1 cellular context compared by ENCODE assay signal in genomic region chr19:21824679-21825078, GRCh38.
TF ChIP-seq lines count a peak whose summit lies in the region.

No MANE protein-coding gene starts in this region.

TF ChIP-seq in SK-N-SH, 30 proteins besides CTCF, POLR2A, EP300 and RAD21:
- TF ChIP-seq IRF3 (IDR thresholded peaks at IDR 0.05; ENCODE audit: low read depth, low read length): no peak
- TF ChIP-seq JUND (IDR thresholded peaks at IDR 0.05): no peak
- no peak for TF ChIP-seq USF2 (IDR thresholded peaks at IDR 0.05; ENCODE audit: borderline replicate concordance, low read depth, low read length)
- TF ChIP-seq YY1 (IDR thresholded peaks at IDR 0.05; ENCODE audit: low read depth): no peak
